In genomic region chr16:83138512-83138911, GRCh38 we compare ENCODE assay signal across 1 cellular context.
TF ChIP-seq lines count a peak whose summit lies in the region.

No MANE protein-coding gene starts in this region.

TF ChIP-seq in IMR-90, 13 proteins besides CTCF, POLR2A, EP300 and RAD21:
- no peak for TF ChIP-seq SMC3 (IDR thresholded peaks at IDR 0.05; ENCODE audit: low read depth, low read length)
- TF ChIP-seq RFX5 (IDR thresholded peaks at IDR 0.05; ENCODE audit: low read depth, low read length) = no peak
- TF ChIP-seq CHD1 (IDR thresholded peaks at IDR 0.05; ENCODE audit: low read depth, low read length) = no peak
- no peak for TF ChIP-seq BHLHE40 (IDR thresholded peaks at IDR 0.05; ENCODE audit: low read depth, low read length)
- no peak for TF ChIP-seq RCOR1 (IDR thresholded peaks at IDR 0.05; ENCODE audit: insufficient replicate concordance, low read length)
- no peak for TF ChIP-seq MXI1 (IDR thresholded peaks at IDR 0.05; ENCODE audit: borderline replicate concordance, low read depth, low read length)
- TF ChIP-seq USF2 (IDR thresholded peaks at IDR 0.05; ENCODE audit: low read depth, low read length) = no peak
- TF ChIP-seq CEBPB (IDR thresholded peaks at IDR 0.05; ENCODE audit: low read depth, low read length) = no peak
- TF ChIP-seq MAFK (IDR thresholded peaks at IDR 0.05; ENCODE audit: low read depth, low read length) = no peak
- TF ChIP-seq MAZ (IDR thresholded peaks at IDR 0.05; ENCODE audit: borderline replicate concordance, low read depth, low read length) = no peak
- TF ChIP-seq ELK1 (IDR thresholded peaks at IDR 0.05; ENCODE audit: borderline replicate concordance, low read depth, low read length) = no peak
